In the genomic region with DNA sequence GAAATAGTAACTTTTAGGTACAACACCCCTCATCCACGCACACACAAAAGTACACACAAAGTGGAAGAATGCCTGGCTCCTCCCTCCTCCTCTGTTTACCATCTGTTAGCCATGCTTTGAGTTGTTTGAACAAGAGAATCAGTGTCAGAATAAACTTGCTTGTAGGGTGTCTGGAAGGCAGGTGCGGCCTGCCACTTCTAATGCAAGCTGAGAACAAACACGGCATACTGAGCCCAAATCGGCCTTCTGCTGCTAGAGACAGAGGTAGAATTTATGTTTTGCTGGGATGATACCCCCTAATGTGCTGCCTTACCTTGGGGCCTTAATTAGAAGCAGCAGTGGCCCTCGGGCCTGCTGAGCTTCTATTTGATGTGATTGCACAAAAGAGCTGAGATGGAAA, we compare ENCODE assay signal across 1 cellular context.
TF ChIP-seq lines count a peak whose summit lies in the region.

No MANE protein-coding gene starts in this region.

TF ChIP-seq in IMR-90, 13 proteins besides CTCF, POLR2A, EP300 and RAD21 (continued from another document):
- TF ChIP-seq, protein P1, sequence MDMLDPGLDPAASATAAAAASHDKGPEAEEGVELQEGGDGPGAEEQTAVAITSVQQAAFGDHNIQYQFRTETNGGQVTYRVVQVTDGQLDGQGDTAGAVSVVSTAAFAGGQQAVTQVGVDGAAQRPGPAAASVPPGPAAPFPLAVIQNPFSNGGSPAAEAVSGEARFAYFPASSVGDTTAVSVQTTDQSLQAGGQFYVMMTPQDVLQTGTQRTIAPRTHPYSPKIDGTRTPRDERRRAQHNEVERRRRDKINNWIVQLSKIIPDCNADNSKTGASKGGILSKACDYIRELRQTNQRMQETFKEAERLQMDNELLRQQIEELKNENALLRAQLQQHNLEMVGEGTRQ (IDR thresholded peaks at IDR 0.05; ENCODE audit: low read depth, low read length) = no peak
- TF ChIP-seq SMC3 (IDR thresholded peaks at IDR 0.05; ENCODE audit: low read depth, low read length) = no peak
- no peak for TF ChIP-seq RFX5 (IDR thresholded peaks at IDR 0.05; ENCODE audit: low read depth, low read length)
- no peak for TF ChIP-seq NFE2L2 (IDR thresholded peaks at IDR 0.05; ENCODE audit: low read depth, low read length)
- no peak for TF ChIP-seq CHD1 (IDR thresholded peaks at IDR 0.05; ENCODE audit: low read depth, low read length)
- TF ChIP-seq MAFK (IDR thresholded peaks at IDR 0.05; ENCODE audit: low read depth, low read length) = no peak
- TF ChIP-seq FOS (IDR thresholded peaks at IDR 0.05; ENCODE audit: low read depth, low read length) = no peak
- no peak for TF ChIP-seq CEBPB (IDR thresholded peaks at IDR 0.05; ENCODE audit: low read depth, low read length)
- no peak for TF ChIP-seq RCOR1 (IDR thresholded peaks at IDR 0.05; ENCODE audit: insufficient replicate concordance, low read length)
- no peak for TF ChIP-seq BHLHE40 (IDR thresholded peaks at IDR 0.05; ENCODE audit: low read depth, low read length)
